In genomic region chr7:128236924-128237586, GRCh38 we compare ENCODE assay signal across 8 cellular contexts. TPM values are rescaled to one million over a fixed set of nuclear protein-coding genes. Genes with fewer than 3 reads are reported as not detected.
DNase-seq lines count a peak whose midpoint lies in the region; ATAC-seq and TF ChIP-seq lines count a peak whose summit lies in the region.

No MANE protein-coding gene starts in this region.

- ATAC-seq in HG03442 (IDR thresholded peaks at IDR 0.05; ENCODE audit: unreplicated experiment) (peak; percentile 90), HG03280 (IDR thresholded peaks at IDR 0.05; ENCODE audit: unreplicated experiment) (no peak)

- no peak for TF ChIP-seq CTCF in fibroblast of villous mesenchyme (IDR thresholded peaks at IDR 0.05; ENCODE audit: insufficient read depth, low read depth, low read length)

- no peak overlapping the region for H3K4me3 ChIP-seq in fibroblast of villous mesenchyme (ENCODE audit: low read depth, low read length)

- DNase-seq in activated T-cell treated with anti-CD3 and anti-CD28 coated beads for 24 hours (ENCODE audit: low read depth) (peak; percentile 0), SIG-M5 (lab: John Stamatoyannopoulos, UW) (peak; percentile 56), fibroblast of villous mesenchyme (ENCODE audit: low read depth) (peak; percentile 66), activated gamma-delta T cell (lab: John Stamatoyannopoulos, UW) (no peak), 8988T (no peak)
- DNase-seq in activated T-cell treated with anti-CD3 and anti-CD28 coated beads, Interleukin-2, amount 50 U/mL, for 1 hour = no peak

RNA-seq across cellular contexts. Expression of gene LEP, which starts 4.0 kb away (rescaled TPM):
- not detected in 2 replicates for total RNA-seq in fibroblast of villous mesenchyme

Comparison
In these comparisons a context has a peak if more than half of its experiments do, and no peak if none do; other contexts are left out.
1. DNase-seq: peak in activated T-cell treated with anti-CD3 and anti-CD28 coated beads for 24 hours (single experiment), SIG-M5 (single experiment) and fibroblast of villous mesenchyme (single experiment); none in activated T-cell treated with anti-CD3 and anti-CD28 coated beads, Interleukin-2, amount 50 U/mL, for 1 hour (single experiment), activated gamma-delta T cell (single experiment) and 8988T (single experiment).